In genomic region chr9:124853605-124854143, GRCh38 we compare ENCODE assay signal across 9 cellular contexts. TPM values are rescaled to one million over a fixed set of nuclear protein-coding genes. Genes with fewer than 3 reads are reported as not detected.
DNase-seq lines count a peak whose midpoint lies in the region; ATAC-seq and FAIRE-seq lines count a peak whose summit lies in the region.
"Had no signal": no experiment of that assay in that cellular context is flagged by ENCODE, and none has a peak within 500 bp of the region (broad histone marks: within the 10 kb centered on the region; RNA-seq: fewer than 3 reads in every experiment).

No MANE protein-coding gene starts in this region.

- H3K36me3 ChIP-seq in H7 (replicated peaks; ENCODE audit: control insufficient read depth, insufficient read depth, low read length) (peaks cover 14% of the 10 kb centered on the region), skeletal muscle tissue (ENCODE audit: control insufficient read depth in 3 of 3, insufficient read depth in 3 of 3, low read length in 3 of 3) (peaks cover 19 to 23% (median 21%) of the 10 kb centered on the region in 3 donors)

- H3K4me3 ChIP-seq in H7 (ENCODE audit: insufficient read depth, low read depth, low read length) (peak overlapping the region; percentile 53; the same call in 1 of the 2 replicates), skeletal muscle tissue (ENCODE audit: low read length in 3 of 3) (peak overlapping the region in 1 of 3 donors; percentile 75)

- no peak for ATAC-seq in T-helper 17 cell
- peak; percentile 0 for ATAC-seq in left ventricle myocardium superior
- no peak for ATAC-seq in GM19463 (IDR thresholded peaks at IDR 0.05; ENCODE audit: unreplicated experiment)

- FAIRE-seq in RCC 7860 (lab: Jason Lieb, UNC) = no peak

- intact Hi-C loops in left ventricle myocardium superior (cut with micrococcal nuclease) = loop anchor here (5.0 kb wide), 1 partner anchor 81 kb away; the partner anchor contains the start of gene NR6A1

- no peaks in the 10 kb centered on the region for H3K27me3 Mint-ChIP-seq in T-helper 17 cell

- H3K36me3 Mint-ChIP-seq in T-helper 17 cell (ENCODE audit: low read depth) = no peaks in the 10 kb centered on the region

- H3K27ac Mint-ChIP-seq in T-helper 17 cell = peak overlapping the region; percentile 93

- DNase-seq in H7 = no peak
- no peak for DNase-seq in T-helper 17 cell
- DNase-seq in left ventricle myocardium superior = no peak
- no peak for DNase-seq in NCI-H526 (lab: John Stamatoyannopoulos, UW)
- DNase-seq in dedifferentiated amniotic fluid mesenchymal stem cell (ENCODE audit: extremely low spot score) = no peak
- no peak for DNase-seq in RCC 7860 (ENCODE audit: low spot score)
- DNase-seq: NCI-H446 treated with DMSO at 0.1 percent for 48 hours had no signal

- peak overlapping the region; percentile 33 to 78 (median 61) for H3K9ac ChIP-seq in skeletal muscle tissue (ENCODE audit: low read depth in 1 of 3, low read length in 3 of 3)

- H3K4me1 Mint-ChIP-seq in T-helper 17 cell = peaks cover 11% of the 10 kb centered on the region

- H3K27me3 ChIP-seq in H7 (ENCODE audit: control insufficient read depth, insufficient read depth, low read length) = peaks cover 1% of the 10 kb centered on the region; the same call in 1 of the 2 replicates
- no peaks in the 10 kb centered on the region for H3K27me3 ChIP-seq in skeletal muscle tissue (ENCODE audit: control insufficient read depth in 3 of 3, insufficient read depth in 3 of 3, low read length in 3 of 3)

- H3K4me1 ChIP-seq in skeletal muscle tissue (ENCODE audit: control insufficient read depth in 3 of 3, insufficient read depth in 3 of 3, low read length in 3 of 3) = peaks cover 23 to 32% (median 30%) of the 10 kb centered on the region in 3 donors

- H3K4me3 Mint-ChIP-seq in T-helper 17 cell = peak overlapping the region; percentile 73

- H3K27ac ChIP-seq in skeletal muscle tissue (ENCODE audit: low read depth, low read length) = no peak overlapping the region

- H3K9me3 ChIP-seq in T-helper 17 cell (ENCODE audit: control insufficient read depth, low read length, poor library complexity, severe bottlenecking) (no peaks in the 10 kb centered on the region), skeletal muscle tissue (ENCODE audit: control insufficient read depth in 3 of 3, low read length in 3 of 3) (no peaks in the 10 kb centered on the region)

RNA-seq across cellular contexts. Expression of gene WDR38, which starts 0.4 kb away (rescaled TPM):
- not detected in 2 replicates for total RNA-seq in H7 (2014; rRNA removed; shearing (Covaris generic))
- total RNA-seq in T-helper 17 cell (not detected), left ventricle myocardium superior (not detected), skeletal muscle tissue (not detected)

RNA-seq across cellular contexts. Expression of gene RPL35, which starts 8.1 kb away (rescaled TPM):
- total RNA-seq in H7 (2014; rRNA removed; shearing (Covaris generic)) = 2,762 and 3,564 TPM in 2 replicates
- total RNA-seq in T-helper 17 cell (1,000 to 10,000 TPM; 1,657 to 1,708 TPM), left ventricle myocardium superior (676 TPM), skeletal muscle tissue (2,732 TPM)

RNA-seq across cellular contexts. Expression of gene ARPC5L, which starts 8.3 kb away (rescaled TPM):
- total RNA-seq in H7 (2014; rRNA removed; shearing (Covaris generic)) = 34.5 and 42.4 TPM in 2 replicates
- total RNA-seq in T-helper 17 cell (10 to 100 TPM; 37.5 to 44.7 TPM), left ventricle myocardium superior (41.1 TPM), skeletal muscle tissue (7.3 TPM)
